3 cellular contexts compared by ENCODE assay signal in the genomic region with DNA sequence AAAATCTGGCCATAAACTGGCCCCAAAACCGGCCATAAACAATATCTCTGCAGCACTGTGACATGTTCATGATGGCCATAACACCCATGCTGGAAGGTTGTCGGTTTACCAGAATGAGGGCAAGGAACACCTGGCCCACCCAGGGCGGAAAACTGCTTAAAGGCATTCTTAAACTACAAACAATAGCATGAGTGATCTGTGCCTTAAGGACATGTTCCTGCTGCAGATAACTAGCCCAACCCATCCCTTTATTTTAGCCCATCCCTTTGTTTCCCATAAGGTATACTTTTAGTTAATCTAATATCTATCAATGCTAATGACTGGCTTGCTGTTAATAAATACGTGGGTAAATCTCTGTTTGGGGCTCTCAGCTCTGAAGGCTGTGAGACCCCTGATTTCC. TPM values are rescaled to one million over a fixed set of nuclear protein-coding genes. Genes with fewer than 3 reads are reported as not detected.
DNase-seq lines count a peak whose midpoint lies in the region; ATAC-seq, FAIRE-seq and TF ChIP-seq lines count a peak whose summit lies in the region.
"Not testable (repeated sequence)": the region's sequence is repeated elsewhere in the genome, so short reads cannot be mapped to it uniquely, and the experiment has no call there.

No MANE protein-coding gene starts in this region.

- H3K36me3 ChIP-seq in PC-3 (ENCODE audit: low read depth, low read length) (peaks cover 20% of the 10 kb centered on the region), HepG2 (replicated peaks in 1 of 2; ENCODE audit: control insufficient read depth in 1 of 2, insufficient read depth in 2 of 2, low read length in 2 of 2) (peaks cover 5 to 17% of the 10 kb centered on the region in 2 experiments; a peak in 4 of 5 replicates)

- H3K4me3 Mint-ChIP-seq in neural crest cell = peak overlapping the region; percentile 13

- not testable (repeated sequence) for TF ChIP-seq POLR2A in HepG2 (IDR thresholded peaks at IDR 0.05; ENCODE audit: insufficient read depth in 1 of 2, low read depth in 2 of 2, low read length in 2 of 2)

- in situ Hi-C loops in HepG2 (cut with HindIII; ENCODE audit: extremely low pct_ligation_motif_present, low pct_unique_long_range_greater_than_20kb) = not testable (repeated sequence)

- not testable (repeated sequence) for H3K4me3 ChIP-seq in PC-3 (ENCODE audit: low read length); HepG2 (replicated peaks in 1 of 3; ENCODE audit: insufficient read depth in 1 of 3, low read depth in 2 of 3, low read length in 3 of 3)

- H3K27me3 ChIP-seq in PC-3 (ENCODE audit: low read length); HepG2 (ENCODE audit: control insufficient read depth in 1 of 2, insufficient read depth in 2 of 2, low read length in 2 of 2): not testable (repeated sequence)

- H3K79me2 ChIP-seq in PC-3 (ENCODE audit: low read length) (peaks cover 20% of the 10 kb centered on the region), HepG2 (ENCODE audit: insufficient read depth, low read length) (peaks cover 11% of the 10 kb centered on the region)

- not testable (repeated sequence) for H3K9ac ChIP-seq in PC-3 (ENCODE audit: low read length); HepG2 (ENCODE audit: insufficient read depth, low read depth, low read length)

- not testable (repeated sequence) for TF ChIP-seq RAD21 in HepG2 (CRISPR knock-in tag; IDR thresholded peaks at IDR 0.05)

- not testable (repeated sequence) for H2AFZ ChIP-seq in PC-3 (ENCODE audit: low read length); HepG2 (ENCODE audit: low read length)

- not testable (repeated sequence) for TF ChIP-seq CTCF in PC-3 (conservative IDR thresholded peaks at IDR 0.05; ENCODE audit: low read depth, low read length); HepG2 (CRISPR knock-in tag; IDR thresholded peaks at IDR 0.05); neural crest cell (conservative IDR thresholded peaks at IDR 0.05)

- not testable (repeated sequence) for TF ChIP-seq EP300 in HepG2 (IDR thresholded peaks at IDR 0.05; ENCODE audit: low read depth in 2 of 2, low read length in 2 of 2); HepG2 (CRISPR knock-in tag; IDR thresholded peaks at IDR 0.05; ENCODE audit: borderline replicate concordance)

- H4K20me1 ChIP-seq in PC-3 (ENCODE audit: low read length) = peaks cover 18% of the 10 kb centered on the region; the same call in 1 of the 2 replicates
- peaks cover 14% of the 10 kb centered on the region; the same call in 1 of the 2 replicates for H4K20me1 ChIP-seq in HepG2 (ENCODE audit: insufficient read depth, low read length)

- not testable (repeated sequence) for H3F3A ChIP-seq in PC-3 (ENCODE audit: low read length, unreplicated experiment)

- H3K36me3 Mint-ChIP-seq in neural crest cell (ENCODE audit: low read depth) = peaks cover 12% of the 10 kb centered on the region

- intact Hi-C loops in PC-3 (cut with micrococcal nuclease); HepG2 (cut with micrococcal nuclease; ENCODE audit: unreplicated experiment): not testable (repeated sequence)

- POLR2A ChIA-PET in PC-3 (lab: Charles Lee; ENCODE audit: unreplicated experiment); HepG2 (lab: Yijun Ruan, JAX): not testable (repeated sequence)

- not testable (repeated sequence) for H3K27me3 Mint-ChIP-seq in neural crest cell (ENCODE audit: low read depth)

- not testable (repeated sequence) for H3K4me1 Mint-ChIP-seq in neural crest cell

- CTCF ChIA-PET in PC-3 (lab: Charles Lee); HepG2 (lab: Yijun Ruan, JAX; ENCODE audit: low intra/inter-chr PET ratio, low total read pairs): not testable (repeated sequence)

- FAIRE-seq in HepG2 (lab: Jason Lieb, UNC) = not testable (repeated sequence)

- H3K27ac Mint-ChIP-seq in neural crest cell (ENCODE audit: unreplicated experiment) = not testable (repeated sequence)

- TSS peak; percentile 13 for BruUV-seq in PC-3 (replicated peaks; lab: Mats Ljungman, UMichigan)
- BruUV-seq in HepG2 (replicated peaks; lab: Mats Ljungman, UMichigan) = not testable (repeated sequence)

- H3K9me2 ChIP-seq in PC-3 (replicated peaks; ENCODE audit: low read length) = not testable (repeated sequence)

- not testable (repeated sequence) for DNase-seq in PC-3; HepG2 (ENCODE audit: low spot score); neural crest cell (ENCODE audit: low read depth, low spot score)

- not testable (repeated sequence) for H3K27ac ChIP-seq in PC-3 (ENCODE audit: low read length); HepG2 (ENCODE audit: extremely low read length, insufficient read depth, low read length)

- ATAC-seq in PC-3, HepG2: not testable (repeated sequence)

- not testable (repeated sequence) for H3K9me3 Mint-ChIP-seq in neural crest cell

- WGBS in HepG2 (ENCODE audit: low lambda C conversion rate) = 95% methylated on average over 4 of the region's 4 CpGs

- H3K4me1 ChIP-seq in PC-3 (ENCODE audit: insufficient read depth, low read length) = not testable (repeated sequence)
- peaks cover 46% of the 10 kb centered on the region for H3K4me1 ChIP-seq in HepG2 (ENCODE audit: insufficient read depth, low read length)

- H3K4me2 ChIP-seq in PC-3 (ENCODE audit: low read length); HepG2 (ENCODE audit: low read depth, low read length): not testable (repeated sequence)

- H3K9me3 ChIP-seq in PC-3 (ENCODE audit: low read length); HepG2 (ENCODE audit: low read length): not testable (repeated sequence)

TF ChIP-seq in HepG2, 621 proteins besides CTCF, POLR2A, EP300 and RAD21:
- peak; percentile 99 for TF ChIP-seq ZNF761 (CRISPR knock-in tag; conservative IDR thresholded peaks at IDR 0.05)
TF ChIP-seq in HepG2: peak in this region for 1; not testable (repeated sequence) for 620.

RNA-seq across cellular contexts. Expression of a gene that starts 6.0 kb away (rescaled TPM):
- total RNA-seq in PC-3 (2014; rRNA removed) (884 and 957 TPM in 2 replicates), HepG2 (2016; rRNA removed; fragmentation: Illumina TruSeq; extraction: Trizol) (537 and 634 TPM in 2 replicates), neural crest cell (637 and 642 TPM in 2 replicates)
- total RNA-seq in HepG2 (2016; cell fraction: cytosol; rRNA removed; fragmentation: Illumina TruSeq; extraction: Trizol; ENCODE audit: low read depth) = 570 and 829 TPM in 2 replicates
- 593 and 629 TPM in 2 replicates for total RNA-seq in HepG2 (2016; cell fraction: insoluble cytoplasmic fraction; rRNA removed; fragmentation: Illumina TruSeq; extraction: Trizol)
- total RNA-seq in HepG2 (2016; cell fraction: membrane; rRNA removed; fragmentation: Illumina TruSeq; extraction: Trizol) = 414 and 621 TPM in 2 replicates
- 204 and 221 TPM in 2 replicates for total RNA-seq in HepG2 (2016; cell fraction: nucleus; rRNA removed; fragmentation: Illumina TruSeq; extraction: Trizol)
- polyA plus RNA-seq in HepG2 (2011; rRNA removed) = 675 and 735 TPM in 2 replicates
- 339 and 935 TPM in 2 replicates for polyA plus RNA-seq in HepG2 (2011; cell fraction: cytosol; rRNA removed)
- 393 and 522 TPM in 2 replicates for polyA plus RNA-seq in HepG2 (2011; cell fraction: nucleus; rRNA removed)
- polyA plus RNA-seq in HepG2 (2012) = 517 and 606 TPM in 2 replicates
- 534 and 721 TPM in 2 replicates for polyA plus RNA-seq in HepG2 (2016; cell fraction: cytosol; fragmentation: Illumina TruSeq; extraction: Trizol; ENCODE audit: low read depth)
- polyA plus RNA-seq in HepG2 (2016; cell fraction: insoluble cytoplasmic fraction; fragmentation: Illumina TruSeq; extraction: Trizol; ENCODE audit: low read depth) = 399 and 403 TPM in 2 replicates
- 347 and 448 TPM in 2 replicates for polyA plus RNA-seq in HepG2 (2016; cell fraction: membrane; fragmentation: Illumina TruSeq; extraction: Trizol; ENCODE audit: low read depth)
- 271 and 272 TPM in 2 replicates for polyA plus RNA-seq in HepG2 (2016; cell fraction: nucleus; fragmentation: Illumina TruSeq; extraction: Trizol; ENCODE audit: insufficient read depth, low read depth)
- 92.9 and 418 TPM in 2 replicates for polyA minus RNA-seq in HepG2 (2011; rRNA and poly(A)+ RNA removed; ENCODE audit: low replicate concordance)
- polyA minus RNA-seq in HepG2 (2011; cell fraction: cytosol; rRNA and poly(A)+ RNA removed) = 359 and 483 TPM in 2 replicates
- 37.5 and 61.4 TPM in 2 replicates for polyA minus RNA-seq in HepG2 (2011; cell fraction: nucleus; rRNA and poly(A)+ RNA removed)

RNA-seq across cellular contexts. Expression of a gene that starts 42.6 kb away (rescaled TPM):
- total RNA-seq in PC-3 (2014; rRNA removed) (8.0 and 9.4 TPM in 2 replicates), HepG2 (2016; rRNA removed; fragmentation: Illumina TruSeq; extraction: Trizol) (8.9 and 15.2 TPM in 2 replicates), neural crest cell (17.1 and 18.2 TPM in 2 replicates)
- total RNA-seq in HepG2 (2016; cell fraction: cytosol; rRNA removed; fragmentation: Illumina TruSeq; extraction: Trizol; ENCODE audit: low read depth) = 9.3 TPM in 2 replicates
- total RNA-seq in HepG2 (2016; cell fraction: insoluble cytoplasmic fraction; rRNA removed; fragmentation: Illumina TruSeq; extraction: Trizol) = 9.3 and 15.6 TPM in 2 replicates
- total RNA-seq in HepG2 (2016; cell fraction: membrane; rRNA removed; fragmentation: Illumina TruSeq; extraction: Trizol) = 18.3 and 19.5 TPM in 2 replicates
- 16.4 and 16.6 TPM in 2 replicates for total RNA-seq in HepG2 (2016; cell fraction: nucleus; rRNA removed; fragmentation: Illumina TruSeq; extraction: Trizol)
- 15.4 and 18.6 TPM in 2 replicates for polyA plus RNA-seq in HepG2 (2011; rRNA removed)
- 16.1 and 19.7 TPM in 2 replicates for polyA plus RNA-seq in HepG2 (2011; cell fraction: cytosol; rRNA removed)
- polyA plus RNA-seq in HepG2 (2011; cell fraction: nucleus; rRNA removed) = 28.4 and 31.3 TPM in 2 replicates
- 11.1 and 17.5 TPM in 2 replicates for polyA plus RNA-seq in HepG2 (2012)
- 16.2 and 17.4 TPM in 2 replicates for polyA plus RNA-seq in HepG2 (2016; cell fraction: cytosol; fragmentation: Illumina TruSeq; extraction: Trizol; ENCODE audit: low read depth)
- 8.6 and 11.3 TPM in 2 replicates for polyA plus RNA-seq in HepG2 (2016; cell fraction: insoluble cytoplasmic fraction; fragmentation: Illumina TruSeq; extraction: Trizol; ENCODE audit: low read depth)
- polyA plus RNA-seq in HepG2 (2016; cell fraction: membrane; fragmentation: Illumina TruSeq; extraction: Trizol; ENCODE audit: low read depth) = 16.1 and 17.7 TPM in 2 replicates
- 31.8 and 34.3 TPM in 2 replicates for polyA plus RNA-seq in HepG2 (2016; cell fraction: nucleus; fragmentation: Illumina TruSeq; extraction: Trizol; ENCODE audit: insufficient read depth, low read depth)
- polyA minus RNA-seq in HepG2 (2011; rRNA and poly(A)+ RNA removed; ENCODE audit: low replicate concordance) = 11.5 and 32.8 TPM in 2 replicates
- 4.7 and 5.8 TPM in 2 replicates for polyA minus RNA-seq in HepG2 (2011; cell fraction: cytosol; rRNA and poly(A)+ RNA removed)
- polyA minus RNA-seq in HepG2 (2011; cell fraction: nucleus; rRNA and poly(A)+ RNA removed) = 21.2 and 32.8 TPM in 2 replicates
